ENCODE assay signal across 25 cellular contexts in the genomic region with DNA sequence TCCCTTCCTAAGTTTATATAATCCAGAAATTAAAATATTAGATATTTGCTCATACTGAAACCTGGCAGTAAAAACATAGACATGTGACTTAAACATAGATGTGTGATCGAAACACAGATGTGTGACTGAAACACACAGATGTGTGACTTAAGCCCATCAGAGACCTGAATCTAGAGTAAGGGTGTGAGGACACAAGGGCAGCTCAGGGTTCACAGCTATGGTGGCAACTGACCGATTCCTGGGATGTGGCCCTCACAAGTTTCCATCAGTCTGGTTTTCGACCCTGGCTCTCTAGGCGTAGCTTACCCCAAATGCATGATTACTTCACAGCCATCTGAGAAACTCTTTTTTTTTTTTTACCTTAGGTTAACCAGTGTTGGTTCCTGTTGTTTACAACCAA.
DNase-seq lines count a peak whose midpoint lies in the region; ATAC-seq and TF ChIP-seq lines count a peak whose summit lies in the region.
"Had no signal": no experiment of that assay in that cellular context is flagged by ENCODE, and none has a peak within 500 bp of the region (broad histone marks: within the 10 kb centered on the region; RNA-seq: fewer than 3 reads in every experiment).

No MANE protein-coding gene starts in this region.

- peaks cover 9% of the 10 kb centered on the region for H3K36me3 Mint-ChIP-seq in activated CD4-positive, alpha-beta T cell treated with anti-CD3 and anti-CD28 coated beads for 36 hours (ENCODE audit: low read depth)
- H3K36me3 Mint-ChIP-seq in T-cell: peaks cover 8% of the 10 kb centered on the region
- H3K36me3 Mint-ChIP-seq in immature natural killer cell: peaks cover 6 to 10% (median 9%) of the 10 kb centered on the region in 3 donors

- POLR2A ChIA-PET in activated CD4-positive, alpha-beta T cell treated with anti-CD3 and anti-CD28 coated beads for 36 hours (lab: Charles Lee): no interaction called here
- POLR2A ChIA-PET in T-cell (lab: Charles Lee): no interaction called here

- CTCF ChIA-PET in activated CD4-positive, alpha-beta T cell treated with anti-CD3 and anti-CD28 coated beads for 36 hours (lab: Charles Lee): no interaction called here
- CTCF ChIA-PET in T-cell (lab: Charles Lee): interaction anchor here (0.7 to 0.8 kb wide), 2 partner anchors 8 to 1720 kb away, joined by 4 to 5 read pairs; no protein-coding TSS in a partner anchor

- no peak for DNase-seq in activated CD4-positive, alpha-beta T cell treated with anti-CD3 and anti-CD28 coated beads for 36 hours
- DNase-seq in activated CD4-positive, alpha-beta T cell treated with anti-CD3 and anti-CD28 coated beads, Interleukin-2, amount 50 U/mL, for 48 hours: no peak
- DNase-seq in GM12865 (ENCODE audit: low read depth) (peak; percentile 83), T-cell (no peak), immature natural killer cell (peak; percentile 63 to 70 (median 66)), islet precursor cell (no peak), DMS153 treated with DMSO at 0.1 percent for 48 hours (lab: John Stamatoyannopoulos, UW; ENCODE audit: unreplicated experiment) (no peak)
- DNase-seq: 8988T; activated CD8-positive, alpha-beta memory T cell treated with anti-CD3 and anti-CD28 coated beads, Interleukin-2, amount 50 U/mL, for 4 hours; activated naive CD4-positive, alpha-beta T cell; BE2C; gastrocnemius medialis; hypothalamus; Kasumi-1; lower lobe of right lung; NCI-H1092; NCI-H2029 treated with DMSO at 0.1 percent for 48 hours; NCI-H446; NK-92 treated with Interleukin-12 subunit alpha and Interleukin-12 subunit beta, amount 100 ng/mL, for 24 hours; occipital lobe; Peyer's patch; stimulated activated CD4-positive, alpha-beta T cell treated with anti-CD3 and anti-CD28 coated beads, Interleukin-4, amount 100 ng/mL, for 24 hours; T1000; upper lobe of left lung had no signal

- peaks cover 57% of the 10 kb centered on the region for H3K4me1 Mint-ChIP-seq in activated CD4-positive, alpha-beta T cell treated with anti-CD3 and anti-CD28 coated beads for 36 hours
- H3K4me1 Mint-ChIP-seq in T-cell (peaks cover 54 to 66% (median 65%) of the 10 kb centered on the region in 3 donors), immature natural killer cell (peaks cover 58 to 81% of the 10 kb centered on the region in 2 donors)

- H3K27me3 Mint-ChIP-seq in activated CD4-positive, alpha-beta T cell treated with anti-CD3 and anti-CD28 coated beads for 36 hours: no peaks in the 10 kb centered on the region
- no peaks in the 10 kb centered on the region for H3K27me3 Mint-ChIP-seq in T-cell
- peaks cover 0 to 7% (median 6%) of the 10 kb centered on the region in 3 donors for H3K27me3 Mint-ChIP-seq in immature natural killer cell (ENCODE audit: low read depth in 3 of 3)

- H3K27ac Mint-ChIP-seq in activated CD4-positive, alpha-beta T cell treated with anti-CD3 and anti-CD28 coated beads for 36 hours: peak overlapping the region; percentile 45
- H3K27ac Mint-ChIP-seq in T-cell (peak overlapping the region; percentile 84 to 85), immature natural killer cell (peak overlapping the region; percentile 86 to 95 (median 90))

- no peak overlapping the region for H3K4me3 Mint-ChIP-seq in activated CD4-positive, alpha-beta T cell treated with anti-CD3 and anti-CD28 coated beads for 36 hours
- H3K4me3 Mint-ChIP-seq in T-cell (peak overlapping the region; percentile 3 to 27 (median 21)), immature natural killer cell (peak overlapping the region; percentile 52 to 77 (median 66))

- TF ChIP-seq CTCF in GM12865 (IDR thresholded peaks at IDR 0.05; ENCODE audit: insufficient read depth, low read depth, low read length, missing control alignments): no peak

- intact Hi-C loops in activated CD4-positive, alpha-beta T cell treated with anti-CD3 and anti-CD28 coated beads for 36 hours (cut with DNase I, micrococcal nuclease): loop anchor here in 1 of 2 experiments (5.0 kb wide), 1 partner anchor 138 kb away; a partner anchor contains a TSS

- no peak overlapping the region for H3K4me3 ChIP-seq in GM12865 (ENCODE audit: low read depth, low read length)
- H3K4me3 ChIP-seq: gastrocnemius medialis, lower lobe of right lung, Peyer's patch, upper lobe of left lung had no signal

- no peak for ATAC-seq in activated CD4-positive, alpha-beta T cell treated with anti-CD3 and anti-CD28 coated beads for 36 hours
- ATAC-seq in T-cell (replicated peaks in 1 of 4) (peak in 2 of 4 experiments; percentile 14 to 19), GM19035 (IDR thresholded peaks at IDR 0.05; ENCODE audit: unreplicated experiment) (no peak)
- ATAC-seq: gastrocnemius medialis, lower lobe of right lung had no signal

- peaks cover 16% of the 10 kb centered on the region for H3K9me3 Mint-ChIP-seq in activated CD4-positive, alpha-beta T cell treated with anti-CD3 and anti-CD28 coated beads for 36 hours (ENCODE audit: low read depth)
- H3K9me3 Mint-ChIP-seq in T-cell (peaks cover 4 to 13% (median 9%) of the 10 kb centered on the region in 3 donors), immature natural killer cell (peaks cover 7 to 13% (median 10%) of the 10 kb centered on the region in 6 donors)

Comparison
In these comparisons a context has a peak if more than half of its experiments do, and no peak if none do; other contexts are left out.
1. DNase-seq: peak in GM12865 (single experiment) and immature natural killer cell (3 of 3); none in activated CD4-positive, alpha-beta T cell treated with anti-CD3 and anti-CD28 coated beads for 36 hours (single experiment), activated CD4-positive, alpha-beta T cell treated with anti-CD3 and anti-CD28 coated beads, Interleukin-2, amount 50 U/mL, for 48 hours (0 of 2), T-cell (0 of 34), islet precursor cell (single experiment) and DMS153 treated with DMSO at 0.1 percent for 48 hours (single experiment).
2. Peak in every context shown above with its lines, with median percentiles within 50 percentile points of each other: H3K27ac Mint-ChIP-seq.